Comparison of ENCODE assay signal across 1 cellular context in the genomic region with DNA sequence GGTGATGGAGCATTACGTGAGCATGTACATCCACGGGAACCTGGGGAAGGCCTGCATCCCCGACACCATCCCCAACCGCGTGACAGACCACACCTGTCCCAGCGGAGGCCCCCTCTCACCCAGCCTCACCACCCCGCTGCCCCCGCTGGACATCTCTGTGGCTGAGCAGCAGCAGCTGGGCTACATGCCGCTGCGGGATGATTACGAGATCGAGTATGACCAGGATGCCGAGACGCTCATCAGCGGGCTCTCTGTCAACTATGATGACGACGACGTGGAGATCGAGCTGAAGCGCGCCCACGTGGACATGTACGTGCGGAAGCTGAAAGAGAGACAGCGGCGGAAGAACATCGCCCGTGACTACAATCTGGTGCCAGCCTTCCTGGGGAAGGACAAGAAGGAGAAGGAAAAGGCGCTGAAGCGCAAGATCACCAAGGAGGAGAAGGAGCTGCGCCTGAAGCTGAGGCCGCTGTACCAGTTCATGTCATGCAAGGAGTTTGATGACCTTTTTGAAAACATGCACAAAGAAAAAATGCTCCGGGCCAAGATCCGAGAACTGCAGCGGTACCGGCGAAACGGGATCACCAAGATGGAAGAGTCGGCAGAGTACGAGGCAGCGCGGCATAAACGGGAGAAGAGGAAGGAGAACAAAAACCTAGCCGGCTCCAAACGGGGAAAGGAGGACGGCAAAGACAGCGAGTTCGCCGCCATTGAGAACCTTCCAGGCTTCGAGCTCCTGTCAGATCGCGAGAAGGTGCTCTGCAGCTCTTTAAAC.
TF ChIP-seq lines count a peak whose summit lies in the region.

No MANE protein-coding gene starts in this region.

TF ChIP-seq in WTC11, 78 proteins besides CTCF, POLR2A, EP300 and RAD21 (continued from another document):
- TF ChIP-seq, protein P1, sequence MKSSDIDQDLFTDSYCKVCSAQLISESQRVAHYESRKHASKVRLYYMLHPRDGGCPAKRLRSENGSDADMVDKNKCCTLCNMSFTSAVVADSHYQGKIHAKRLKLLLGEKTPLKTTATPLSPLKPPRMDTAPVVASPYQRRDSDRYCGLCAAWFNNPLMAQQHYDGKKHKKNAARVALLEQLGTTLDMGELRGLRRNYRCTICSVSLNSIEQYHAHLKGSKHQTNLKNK (CRISPR knock-in tag; IDR thresholded peaks at IDR 0.05), result no peak
- no peak for TF ChIP-seq RELA (CRISPR knock-in tag; IDR thresholded peaks at IDR 0.05; ENCODE audit: borderline replicate concordance)
- no peak for TF ChIP-seq ZNF512 (CRISPR knock-in tag; IDR thresholded peaks at IDR 0.05; ENCODE audit: borderline replicate concordance)
- no peak for TF ChIP-seq ZNF317 (CRISPR knock-in tag; IDR thresholded peaks at IDR 0.05; ENCODE audit: borderline replicate concordance, low read depth)
- no peak for TF ChIP-seq TEAD1 (CRISPR knock-in tag; IDR thresholded peaks at IDR 0.05)
TF ChIP-seq in WTC11: peak in this region for 0.
